18 cellular contexts compared by ENCODE assay signal in the genomic region with DNA sequence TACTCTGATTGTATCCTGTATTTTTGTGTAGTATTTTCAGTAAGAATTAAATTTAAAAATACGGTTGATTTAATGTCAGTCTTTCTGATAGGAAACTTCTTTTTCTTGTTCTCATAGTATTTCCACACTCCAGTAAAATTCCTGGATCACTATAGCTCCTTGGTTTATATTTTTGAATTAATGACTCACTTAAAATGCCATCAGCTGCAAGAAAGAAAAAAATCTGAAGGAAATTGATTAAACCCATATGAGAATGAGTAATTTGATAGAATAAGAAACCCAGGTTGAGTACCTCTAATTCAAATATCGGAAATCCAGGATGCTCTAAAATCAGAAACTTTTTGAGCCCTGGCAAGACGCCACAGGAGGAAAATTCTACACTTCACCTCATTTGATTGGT.
DNase-seq lines count a peak whose midpoint lies in the region; ATAC-seq and TF ChIP-seq lines count a peak whose summit lies in the region.
"Had no signal": no experiment of that assay in that cellular context is flagged by ENCODE, and none has a peak within 500 bp of the region (broad histone marks: within the 10 kb centered on the region; RNA-seq: fewer than 3 reads in every experiment).

No MANE protein-coding gene starts in this region.

- H3K9me3 ChIP-seq in osteoblast (ENCODE audit: low read depth, low read length) (no peaks in the 10 kb centered on the region), vagina (no peaks in the 10 kb centered on the region)
- H3K9me3 ChIP-seq: A549 had no signal

- no peak overlapping the region for H3K4me3 ChIP-seq in AG10803 (ENCODE audit: low read length)
- no peak overlapping the region for H3K4me3 ChIP-seq in osteoblast (ENCODE audit: insufficient read depth, low read length)
- no peak overlapping the region for H3K4me3 ChIP-seq in vagina
- H3K4me3 ChIP-seq: A549 had no signal

- peaks cover 60% of the 10 kb centered on the region for H3K4me1 Mint-ChIP-seq in HFFc6 (ENCODE audit: low read depth)
- H3K4me1 Mint-ChIP-seq: B cell had no signal

- no peaks in the 10 kb centered on the region for H3K27me3 ChIP-seq in osteoblast (ENCODE audit: insufficient read depth, low read length)
- H3K27me3 ChIP-seq in vagina, result no peaks in the 10 kb centered on the region

- H3K4me3 Mint-ChIP-seq in HFFc6, result no peak overlapping the region
- H3K4me3 Mint-ChIP-seq: B cell had no signal

- H3K27ac Mint-ChIP-seq in HFFc6, result peak overlapping the region; percentile 42
- H3K27ac Mint-ChIP-seq: B cell had no signal

- no peaks in the 10 kb centered on the region for H3K9me3 Mint-ChIP-seq in HFFc6

- peak overlapping the region; percentile 21 for H3K27ac ChIP-seq in osteoblast (ENCODE audit: low read depth, low read length)
- H3K27ac ChIP-seq in vagina, result no peak overlapping the region
- H3K27ac ChIP-seq: A549 had no signal

- H3K79me2 ChIP-seq in osteoblast (ENCODE audit: insufficient read depth, low read length), result no peaks in the 10 kb centered on the region

- DNase-seq in AG10803 (ENCODE audit: low read depth), result peak; percentile 68
- DNase-seq in HFFc6, result peak; percentile 32
- DNase-seq in fibroblast of gingiva (ENCODE audit: low read depth), result peak; percentile 72
- no peak for DNase-seq in osteoblast (ENCODE audit: insufficient read length, low spot score, missing footprints)
- no peak for DNase-seq in left lobe of liver (ENCODE audit: low spot score)
- no peak for DNase-seq in Kasumi-1 (lab: John Stamatoyannopoulos, UW)
- no peak for DNase-seq in vagina (ENCODE audit: extremely low spot score in 2 of 2)
- DNase-seq: DMS79 treated with DMSO at 0.1 percent for 48 hours, GDM1, GOT3, NCI-H1436, NCI-H1930, NCI-H345, NCI-H524 treated with DMSO at 0.1 percent for 48 hours, RPMI8226, SHP77 treated with DMSO at 0.1 percent for 48 hours had no signal

- TF ChIP-seq POLR2A in vagina (IDR thresholded peaks at IDR 0.05), result no peak

- H3K36me3 Mint-ChIP-seq in HFFc6 (ENCODE audit: low read depth), result peaks cover under 1% of the 10 kb centered on the region; the same call in 1 of the 2 replicates

- H3K4me1 ChIP-seq in osteoblast (ENCODE audit: insufficient read depth, low read length) (peaks cover 3% of the 10 kb centered on the region), vagina (no peaks in the 10 kb centered on the region)
- H3K4me1 ChIP-seq: A549 had no signal

- H3K27me3 Mint-ChIP-seq in HFFc6 (ENCODE audit: insufficient read depth), result no peaks in the 10 kb centered on the region
- H3K27me3 Mint-ChIP-seq: B cell had no signal

- no peaks in the 10 kb centered on the region for H4K20me1 ChIP-seq in osteoblast (ENCODE audit: insufficient read depth, low read length)

- intact Hi-C loops in vagina (cut with DNase I), result no loop called here

- TF ChIP-seq CTCF in AG10803 (conservative IDR thresholded peaks at IDR 0.05; ENCODE audit: low read length), result no peak
- no peak for TF ChIP-seq CTCF in HFFc6 (IDR thresholded peaks at IDR 0.05)
- TF ChIP-seq CTCF in osteoblast (IDR thresholded peaks at IDR 0.05; ENCODE audit: extremely low read depth, low read depth, low read length), result no peak
- TF ChIP-seq CTCF in vagina (IDR thresholded peaks at IDR 0.05), result no peak

- no peak for ATAC-seq in left lobe of liver
- ATAC-seq: A549 had no signal

- H3K36me3 ChIP-seq in osteoblast (ENCODE audit: insufficient read depth, low read length), result no peaks in the 10 kb centered on the region
- no peaks in the 10 kb centered on the region for H3K36me3 ChIP-seq in vagina

- no peak overlapping the region for H2AFZ ChIP-seq in osteoblast (ENCODE audit: low read length)

- H3K4me2 ChIP-seq in osteoblast (ENCODE audit: insufficient read depth, low read length), result no peak overlapping the region
- H3K4me2 ChIP-seq: A549 had no signal

Comparison
In these comparisons a context has a peak if more than half of its experiments do, and no peak if none do; other contexts are left out.
1. DNase-seq: peak in AG10803 (single experiment), HFFc6 (single experiment) and fibroblast of gingiva (single experiment); none in osteoblast (single experiment), left lobe of liver (single experiment), Kasumi-1 (0 of 2) and vagina (0 of 2).